ENCODE assay signal across 8 cellular contexts in genomic region chr1:27525296-27526271, GRCh38. TPM values are rescaled to one million over a fixed set of nuclear protein-coding genes. Genes with fewer than 3 reads are reported as not detected.
A peak's percentile ranks its signal among the peaks of the same experiment; 100 is the strongest.
DNase-seq lines count a peak whose midpoint lies in the region; ATAC-seq and TF ChIP-seq lines count a peak whose summit lies in the region.

No MANE protein-coding gene starts in this region.

- no peaks in the 10 kb centered on the region for H3K27me3 Mint-ChIP-seq in progenitor cell of endocrine pancreas

- H3K4me3 Mint-ChIP-seq in progenitor cell of endocrine pancreas (ENCODE audit: low read depth) = peak overlapping the region; percentile 52

- no peaks in the 10 kb centered on the region for H3K9me3 Mint-ChIP-seq in progenitor cell of endocrine pancreas (ENCODE audit: low read depth)

- intact Hi-C loops in head of caudate nucleus (cut with DNase I) = no loop called here

- no peak for TF ChIP-seq CTCF in progenitor cell of endocrine pancreas (IDR thresholded peaks at IDR 0.05; ENCODE audit: unreplicated experiment)

- H3K36me3 Mint-ChIP-seq in progenitor cell of endocrine pancreas (ENCODE audit: insufficient read depth) = no peaks in the 10 kb centered on the region

- peak overlapping the region; percentile 87 for H3K27ac Mint-ChIP-seq in progenitor cell of endocrine pancreas

- ATAC-seq in HG02759 (IDR thresholded peaks at IDR 0.05; ENCODE audit: unreplicated experiment) = peak; percentile 60
- ATAC-seq in GM21515 (IDR thresholded peaks at IDR 0.05; ENCODE audit: unreplicated experiment) = no peak
- no peak for ATAC-seq in HG03045 (IDR thresholded peaks at IDR 0.05; ENCODE audit: unreplicated experiment)

- DNase-seq in GM03348 (ENCODE audit: low spot score) = peak; percentile 73
- peak; percentile 95 for DNase-seq in NOMO-1 treated with DMSO at 0.1 percent for 48 hours (lab: John Stamatoyannopoulos, UW; ENCODE audit: unreplicated experiment)
- DNase-seq in activated T-helper 9 cell treated with anti-CD3 and anti-CD28 coated beads, Interleukin-2, amount 50 U/mL, for 16 hours (ENCODE audit: low read depth) = peak; percentile 17
- peak in 36 of 42 donors; percentile 29 to 82 (median 62) for DNase-seq in head of caudate nucleus
- no peak for DNase-seq in progenitor cell of endocrine pancreas (ENCODE audit: low spot score, unreplicated experiment)

- H3K4me1 Mint-ChIP-seq in progenitor cell of endocrine pancreas (ENCODE audit: low read depth) = peaks cover 59% of the 10 kb centered on the region

RNA-seq across cellular contexts. Expression of gene WASF2, which starts 35.6 kb away (rescaled TPM):
- 74.6 and 76.9 TPM in 2 replicates for total RNA-seq in progenitor cell of endocrine pancreas
